ENCODE assay signal across 1 cellular context in genomic region chr5:36242534-36243144, GRCh38.
A peak's percentile ranks its signal among the peaks of the same experiment; 100 is the strongest.
TF ChIP-seq lines count a peak whose summit lies in the region.

No MANE protein-coding gene starts in this region.

TF ChIP-seq in K562, 482 proteins besides CTCF, POLR2A, EP300 and RAD21 (continued from another document):
- TF ChIP-seq ZBTB12 (CRISPR knock-in tag; IDR thresholded peaks at IDR 0.05): no peak
- TF ChIP-seq GTF2E2 (tag; IDR thresholded peaks at IDR 0.05): peak; percentile 28; the same call in 1 of the 2 replicates
- no peak for TF ChIP-seq ZNF785 (CRISPR knock-in tag; IDR thresholded peaks at IDR 0.05)
- 0 out of 2 replicates have a peak, but pooled peaks have one; percentile 1 for TF ChIP-seq NCOR1 (IDR thresholded peaks at IDR 0.05)
- TF ChIP-seq NFE2L1 (tag; IDR thresholded peaks at IDR 0.05; ENCODE audit: borderline replicate concordance, low read depth): no peak
- 0 out of 2 replicates have a peak, but pooled peaks have one; percentile 0 for TF ChIP-seq TFE3 (CRISPR knock-in tag; IDR thresholded peaks at IDR 0.05)
- no peak for TF ChIP-seq THRA (IDR thresholded peaks at IDR 0.05)
- no peak for TF ChIP-seq BHLHE40 (IDR thresholded peaks at IDR 0.05; ENCODE audit: low read length)
- no peak for TF ChIP-seq LEF1 (IDR thresholded peaks at IDR 0.05)
- no peak for TF ChIP-seq CBFA2T2 (conservative IDR thresholded peaks at IDR 0.05)
- TF ChIP-seq TSC22D4 (tag; IDR thresholded peaks at IDR 0.05): no peak
- TF ChIP-seq RBM25 (IDR thresholded peaks at IDR 0.05; ENCODE audit: low read depth, low read length, severe bottlenecking): no peak
- TF ChIP-seq ZKSCAN1 (IDR thresholded peaks at IDR 0.05; ENCODE audit: low read depth, low read length): no peak
- peak; percentile 14; the same call in 1 of the 2 replicates for TF ChIP-seq IRF1 (CRISPR knock-in tag; IDR thresholded peaks at IDR 0.05; ENCODE audit: borderline replicate concordance)
- TF ChIP-seq BRF2 (IDR thresholded peaks at IDR 0.05; ENCODE audit: borderline replicate concordance, insufficient read depth, insufficient read length): no peak
- no peak for TF ChIP-seq ILK (tag; IDR thresholded peaks at IDR 0.05; ENCODE audit: borderline replicate concordance, low read depth)
- TF ChIP-seq SMC3 (conservative IDR thresholded peaks at IDR 0.05; ENCODE audit: insufficient read depth, low read depth, low read length): no peak
- TF ChIP-seq BCL6 (CRISPR knock-in tag; IDR thresholded peaks at IDR 0.05): no peak
- TF ChIP-seq DIDO1 (tag; IDR thresholded peaks at IDR 0.05; ENCODE audit: low read depth): no peak
- no peak for TF ChIP-seq DEAF1 (CRISPR knock-in tag; IDR thresholded peaks at IDR 0.05)
- no peak for TF ChIP-seq CSDE1 (IDR thresholded peaks at IDR 0.05)
- TF ChIP-seq CHD1 (IDR thresholded peaks at IDR 0.05; ENCODE audit: low read length): no peak
- TF ChIP-seq ZNF408 (CRISPR knock-in tag; IDR thresholded peaks at IDR 0.05; ENCODE audit: low read depth): no peak
- no peak for TF ChIP-seq ATF1 (CRISPR knock-in tag; IDR thresholded peaks at IDR 0.05)
- TF ChIP-seq ATF1 (tag; IDR thresholded peaks at IDR 0.05): no peak
- no peak for TF ChIP-seq ARNT (IDR thresholded peaks at IDR 0.05)
- TF ChIP-seq ZNF695 (CRISPR knock-in tag; IDR thresholded peaks at IDR 0.05): no peak
- no peak for TF ChIP-seq E4F1 (CRISPR knock-in tag; IDR thresholded peaks at IDR 0.05; ENCODE audit: borderline replicate concordance)
- TF ChIP-seq ETS2 (tag; IDR thresholded peaks at IDR 0.05; ENCODE audit: borderline replicate concordance, poor library complexity, severe bottlenecking): no peak
- TF ChIP-seq TAF7 (tag; IDR thresholded peaks at IDR 0.05): no peak
- TF ChIP-seq ZBTB11 (CRISPR knock-in tag; IDR thresholded peaks at IDR 0.05): no peak
- no peak for TF ChIP-seq FOXP4 (CRISPR knock-in tag; IDR thresholded peaks at IDR 0.05; ENCODE audit: borderline replicate concordance)
- TF ChIP-seq ZNF121 (CRISPR knock-in tag; conservative IDR thresholded peaks at IDR 0.05): no peak
